ENCODE assay signal across 23 cellular contexts in genomic region chr11:71430166-71430565, GRCh38.
"Had no signal": no experiment of that assay in that cellular context is flagged by ENCODE, and none has a peak within 500 bp of the region (broad histone marks: within the 10 kb centered on the region; RNA-seq: fewer than 3 reads in every experiment).

No MANE protein-coding gene starts in this region.

- H3K4me2 ChIP-seq: hepatocyte had no signal

- H3K9me3 ChIP-seq: left ventricle myocardium inferior, mucosa of descending colon, pancreas, prostate gland, spleen, thyroid gland, transverse colon, upper lobe of left lung had no signal

- H3K36me3 ChIP-seq: pancreas, prostate gland, thyroid gland, transverse colon had no signal

- ATAC-seq: mucosa of descending colon; naive thymus-derived CD4-positive, alpha-beta T cell; natural killer cell treated with Interleukin-12 subunit alpha and Interleukin-12 subunit beta and Interleukin-15 and Interleukin-18, amount 100 ng/mL, for 72 hours; pancreas; right cardiac atrium; stimulated activated effector memory CD8-positive, alpha-beta T cell treated with anti-CD3 and anti-CD28 coated beads, Interleukin-12 subunit alpha, Interleukin-12 subunit beta, amount 100 ng/mL, for 72 hours had no signal

- DNase-seq: islet precursor cell; left ventricle myocardium inferior; mesendoderm; midbrain; mucosa of descending colon; naive thymus-derived CD4-positive, alpha-beta T cell; nucleus accumbens; pancreas; retina; sigmoid colon; small intestine; spleen; stimulated activated CD4-positive, alpha-beta T cell treated with anti-CD3 and anti-CD28 coated beads, Interleukin-4, amount 100 ng/mL, for 24 hours; stimulated activated naive CD4-positive, alpha-beta T cell; thyroid gland; transverse colon; upper lobe of left lung had no signal

- H3K4me3 ChIP-seq: hepatocyte, left ventricle myocardium inferior, lung, mucosa of descending colon, pancreas, prostate gland, sigmoid colon, spleen, thyroid gland, transverse colon, upper lobe of left lung had no signal

- H2AFZ ChIP-seq: hepatocyte had no signal

- H3K27ac ChIP-seq: hepatocyte, left ventricle myocardium inferior, pancreas, prostate gland, spleen, thyroid gland, transverse colon, upper lobe of left lung had no signal

- H3K4me1 ChIP-seq: pancreas, sigmoid colon had no signal

- H3K27me3 ChIP-seq: hepatocyte, pancreas, sigmoid colon, spleen, thyroid gland, transverse colon, upper lobe of left lung had no signal
